Comparison of ENCODE assay signal across 17 cellular contexts in genomic region chr2:154484338-154485099, GRCh38.
A peak's percentile ranks its signal among the peaks of the same experiment; 100 is the strongest.
DNase-seq lines count a peak whose midpoint lies in the region; ATAC-seq and TF ChIP-seq lines count a peak whose summit lies in the region.
"Had no signal": no experiment of that assay in that cellular context is flagged by ENCODE, and none has a peak within 500 bp of the region (broad histone marks: within the 10 kb centered on the region; RNA-seq: fewer than 3 reads in every experiment).

No MANE protein-coding gene starts in this region.

- no peak overlapping the region for H3K27ac Mint-ChIP-seq in endothelial cell (ENCODE audit: unreplicated experiment)
- H3K27ac Mint-ChIP-seq: CD8-positive, alpha-beta memory T cell; memory B cell; T-helper 17 cell had no signal

- H3K27ac ChIP-seq in psoas muscle: no peak overlapping the region
- H3K27ac ChIP-seq: A549, HL-60, ovary, thoracic aorta had no signal

- DNase-seq in NCI-H2081 (lab: John Stamatoyannopoulos, UW) (peak; percentile 6 to 55), NCI-H2081 treated with DMSO at 0.1 percent for 48 hours (lab: John Stamatoyannopoulos, UW) (no peak), epithelial cell of esophagus (ENCODE audit: low read depth) (peak; percentile 37), retinal pigment epithelial cell (ENCODE audit: low read depth) (peak; percentile 43), endothelial cell (ENCODE audit: low spot score) (no peak), psoas muscle (no peak), HEK293T (ENCODE audit: extremely low spot score) (no peak)
- DNase-seq: activated CD4-positive, alpha-beta T cell treated with anti-CD3 and anti-CD28 coated beads, Interleukin-2, amount 50 U/mL, for 1 hour; CD8-positive, alpha-beta memory T cell; cortex of kidney; ovary; T-helper 17 cell had no signal

- no peak overlapping the region for H3K4me3 Mint-ChIP-seq in endothelial cell (ENCODE audit: unreplicated experiment)
- H3K4me3 Mint-ChIP-seq: CD8-positive, alpha-beta memory T cell; memory B cell; T-helper 17 cell had no signal

- H3K4me3 ChIP-seq in epithelial cell of esophagus (ENCODE audit: low read length) (no peak overlapping the region), retinal pigment epithelial cell (ENCODE audit: low read length) (no peak overlapping the region), psoas muscle (no peak overlapping the region)
- H3K4me3 ChIP-seq: A549, ovary, thoracic aorta had no signal

- no peaks in the 10 kb centered on the region for H3K27me3 Mint-ChIP-seq in endothelial cell (ENCODE audit: unreplicated experiment)
- H3K27me3 Mint-ChIP-seq: CD8-positive, alpha-beta memory T cell; memory B cell; T-helper 17 cell had no signal

- ATAC-seq in HG03469 (IDR thresholded peaks at IDR 0.05; ENCODE audit: unreplicated experiment) (peak; percentile 56), psoas muscle (no peak)
- ATAC-seq: A549, T-helper 17 cell had no signal

- no peaks in the 10 kb centered on the region for H3K36me3 Mint-ChIP-seq in endothelial cell (ENCODE audit: low read depth, unreplicated experiment)
- H3K36me3 Mint-ChIP-seq: CD8-positive, alpha-beta memory T cell; memory B cell had no signal

- no peaks in the 10 kb centered on the region for H3K36me3 ChIP-seq in psoas muscle (ENCODE audit: insufficient read depth in 1 of 2, low read depth in 1 of 2)
- H3K36me3 ChIP-seq: ovary, thoracic aorta had no signal

- H3K27me3 ChIP-seq in psoas muscle (ENCODE audit: insufficient read depth in 3 of 3, low read length in 2 of 3): no peaks in the 10 kb centered on the region
- H3K27me3 ChIP-seq: ovary had no signal

- no peaks in the 10 kb centered on the region for H3K9me3 ChIP-seq in psoas muscle
- H3K9me3 ChIP-seq: A549, ovary, thoracic aorta had no signal

- intact Hi-C loops in psoas muscle (cut with DNase I): no loop called here

- CTCF ChIA-PET in HEK293T (lab: Yijun Ruan, JAX): no interaction called here

- no peak for TF ChIP-seq CTCF in epithelial cell of esophagus (IDR thresholded peaks at IDR 0.05; ENCODE audit: insufficient read depth, low read depth, low read length, missing control alignments)
- no peak for TF ChIP-seq CTCF in retinal pigment epithelial cell (conservative IDR thresholded peaks at IDR 0.05; ENCODE audit: low read depth, low read length)
- no peak for TF ChIP-seq CTCF in endothelial cell (IDR thresholded peaks at IDR 0.05; ENCODE audit: unreplicated experiment)
- TF ChIP-seq CTCF in psoas muscle (IDR thresholded peaks at IDR 0.05): no peak

- 82 to 87% (median 86%) methylated on average over 4 of the region's 4 CpGs for WGBS in psoas muscle, 3 donors

- POLR2A ChIA-PET in HEK293T (lab: Yijun Ruan, JAX): no interaction called here

- no peaks in the 10 kb centered on the region for H3K4me1 ChIP-seq in psoas muscle
- H3K4me1 ChIP-seq: A549 had no signal

- no peaks in the 10 kb centered on the region for H3K9me3 Mint-ChIP-seq in endothelial cell (ENCODE audit: unreplicated experiment)

- H3K4me1 Mint-ChIP-seq in endothelial cell (ENCODE audit: unreplicated experiment): peaks cover 10% of the 10 kb centered on the region
- H3K4me1 Mint-ChIP-seq: CD8-positive, alpha-beta memory T cell; memory B cell; T-helper 17 cell had no signal

TF ChIP-seq in HEK293T, 16 proteins besides CTCF, POLR2A, EP300 and RAD21:
- no peak for TF ChIP-seq TARDBP (IDR thresholded peaks at IDR 0.05)
- TF ChIP-seq L3MBTL2 (conservative IDR thresholded peaks at IDR 0.05): no peak
- no peak for TF ChIP-seq ZNF384 (IDR thresholded peaks at IDR 0.05)
- no peak for TF ChIP-seq CTBP1 (IDR thresholded peaks at IDR 0.05; ENCODE audit: borderline replicate concordance)

Comparison
In these comparisons a context has a peak if more than half of its experiments do, and no peak if none do; other contexts are left out.
1. DNase-seq: peak in NCI-H2081 (2 of 2), epithelial cell of esophagus (single experiment) and retinal pigment epithelial cell (single experiment); none in NCI-H2081 treated with DMSO at 0.1 percent for 48 hours (single experiment), endothelial cell (single experiment), psoas muscle (0 of 2) and HEK293T (single experiment).